In genomic region chr1:38072858-38073257, GRCh38 we compare ENCODE assay signal across 26 cellular contexts. TPM values are rescaled to one million over a fixed set of nuclear protein-coding genes. Genes with fewer than 3 reads are reported as not detected.
"Had no signal": no experiment of that assay in that cellular context is flagged by ENCODE, and none has a peak within 500 bp of the region (broad histone marks: within the 10 kb centered on the region; RNA-seq: fewer than 3 reads in every experiment).

No MANE protein-coding gene starts in this region.

- DNase-seq: activated CD4-positive, alpha-beta memory T cell treated with anti-CD3 and anti-CD28 coated beads for 36 hours; activated CD4-positive, alpha-beta T cell treated with anti-CD3 and anti-CD28 coated beads, Interleukin-2, amount 10 ng/mL, durations not matched to agents 24 days and 14 days; activated gamma-delta T cell treated with Interleukin-2 at 50 U/mL for 16 hours; activated naive CD4-positive, alpha-beta T cell treated with anti-CD3 and anti-CD28 coated beads, Interleukin-2, amount 50 U/mL, for 16 hours; activated T-cell treated with anti-CD3 and anti-CD28 coated beads, Interleukin-2, amount 50 U/mL, for 4 hours; effector memory CD4-positive, alpha-beta T cell; foreskin fibroblast; heart left ventricle; immature natural killer cell; naive B cell; nephron progenitor cell; ovary; right lobe of liver; small intestine; stimulated activated CD4-positive, alpha-beta T cell treated with anti-CD3 and anti-CD28 coated beads, Interleukin-4, amount 100 ng/mL, for 4 hours; stimulated activated CD8-positive, alpha-beta memory T cell treated with anti-CD3 and anti-CD28 coated beads, Interleukin-4, amount 100 ng/mL, for 48 hours; stimulated activated naive CD4-positive, alpha-beta T cell; testis; transverse colon had no signal

- H3K27me3 ChIP-seq: ovary, right lobe of liver, testis had no signal

- H3K4me1 Mint-ChIP-seq: activated CD4-positive, alpha-beta T cell treated with anti-CD3 and anti-CD28 coated beads, Interleukin-2, amount 10 ng/mL, durations not matched to agents 24 days and 14 days; activated T-helper 17 cell treated with anti-CD3 and anti-CD28 coated beads, Interleukin-2, amount 50 U/mL, for 72 hours; immature natural killer cell; mesothelial cell of epicardium; naive B cell had no signal

- H3K9me3 ChIP-seq: heart left ventricle, ovary, right lobe of liver, testis, transverse colon had no signal

- H3K36me3 ChIP-seq: heart left ventricle, ovary, right lobe of liver, transverse colon had no signal

- H3K9me3 Mint-ChIP-seq: activated CD4-positive, alpha-beta memory T cell treated with anti-CD3 and anti-CD28 coated beads for 36 hours; activated CD4-positive, alpha-beta T cell treated with anti-CD3 and anti-CD28 coated beads, Interleukin-2, amount 10 ng/mL, durations not matched to agents 24 days and 14 days; activated T-cell treated with anti-CD3 and anti-CD28 coated beads, Interleukin-2, amount 50 U/mL, for 4 hours; activated T-helper 17 cell treated with anti-CD3 and anti-CD28 coated beads, Interleukin-2, amount 50 U/mL, for 72 hours; mesothelial cell of epicardium; naive B cell; nephron progenitor cell had no signal

- H3K27ac ChIP-seq: heart left ventricle, ovary, right lobe of liver, testis, transverse colon, VCaP had no signal

- H3K27ac Mint-ChIP-seq: activated CD4-positive, alpha-beta memory T cell treated with anti-CD3 and anti-CD28 coated beads for 36 hours; activated CD4-positive, alpha-beta T cell treated with anti-CD3 and anti-CD28 coated beads, Interleukin-2, amount 10 ng/mL, durations not matched to agents 24 days and 14 days; activated T-helper 17 cell treated with anti-CD3 and anti-CD28 coated beads, Interleukin-2, amount 50 U/mL, for 72 hours; immature natural killer cell; mesothelial cell of epicardium; nephron progenitor cell; progenitor cell of endocrine pancreas had no signal

- FAIRE-seq: colon, endothelial cell of umbilical vein, small intestine had no signal

- H3K4me1 ChIP-seq: right lobe of liver, testis, transverse colon had no signal

- H3K4me3 ChIP-seq: heart left ventricle, ovary, right lobe of liver, testis, transverse colon had no signal

- ATAC-seq: activated CD4-positive, CD25-positive, alpha-beta regulatory T cell treated with anti-CD3 and anti-CD28 coated beads, Interleukin-2, amount 50 U/mL, for 24 hours; activated T-cell treated with anti-CD3 and anti-CD28 coated beads, Interleukin-2, amount 50 U/mL, for 4 hours; activated T-helper 17 cell treated with anti-CD3 and anti-CD28 coated beads, Interleukin-2, amount 50 U/mL, for 72 hours; heart left ventricle; right lobe of liver had no signal

- H3K36me3 Mint-ChIP-seq: activated CD4-positive, alpha-beta memory T cell treated with anti-CD3 and anti-CD28 coated beads for 36 hours; immature natural killer cell; mesothelial cell of epicardium; naive B cell had no signal

- H3K4me3 Mint-ChIP-seq: activated CD4-positive, alpha-beta memory T cell treated with anti-CD3 and anti-CD28 coated beads for 36 hours; activated CD4-positive, alpha-beta T cell treated with anti-CD3 and anti-CD28 coated beads, Interleukin-2, amount 10 ng/mL, durations not matched to agents 24 days and 14 days; activated T-cell treated with anti-CD3 and anti-CD28 coated beads, Interleukin-2, amount 50 U/mL, for 4 hours; activated T-helper 17 cell treated with anti-CD3 and anti-CD28 coated beads, Interleukin-2, amount 50 U/mL, for 72 hours; immature natural killer cell; mesothelial cell of epicardium; naive B cell; nephron progenitor cell had no signal

RNA-seq across cellular contexts. Expression of gene POU3F1, which starts 26.3 kb away (rescaled TPM):
- total RNA-seq: endothelial cell of umbilical vein, transverse colon had no signal
- polyA plus RNA-seq: endothelial cell of umbilical vein, heart left ventricle, small intestine had no signal
